Comparison of ENCODE assay signal across 8 cellular contexts in the genomic region with DNA sequence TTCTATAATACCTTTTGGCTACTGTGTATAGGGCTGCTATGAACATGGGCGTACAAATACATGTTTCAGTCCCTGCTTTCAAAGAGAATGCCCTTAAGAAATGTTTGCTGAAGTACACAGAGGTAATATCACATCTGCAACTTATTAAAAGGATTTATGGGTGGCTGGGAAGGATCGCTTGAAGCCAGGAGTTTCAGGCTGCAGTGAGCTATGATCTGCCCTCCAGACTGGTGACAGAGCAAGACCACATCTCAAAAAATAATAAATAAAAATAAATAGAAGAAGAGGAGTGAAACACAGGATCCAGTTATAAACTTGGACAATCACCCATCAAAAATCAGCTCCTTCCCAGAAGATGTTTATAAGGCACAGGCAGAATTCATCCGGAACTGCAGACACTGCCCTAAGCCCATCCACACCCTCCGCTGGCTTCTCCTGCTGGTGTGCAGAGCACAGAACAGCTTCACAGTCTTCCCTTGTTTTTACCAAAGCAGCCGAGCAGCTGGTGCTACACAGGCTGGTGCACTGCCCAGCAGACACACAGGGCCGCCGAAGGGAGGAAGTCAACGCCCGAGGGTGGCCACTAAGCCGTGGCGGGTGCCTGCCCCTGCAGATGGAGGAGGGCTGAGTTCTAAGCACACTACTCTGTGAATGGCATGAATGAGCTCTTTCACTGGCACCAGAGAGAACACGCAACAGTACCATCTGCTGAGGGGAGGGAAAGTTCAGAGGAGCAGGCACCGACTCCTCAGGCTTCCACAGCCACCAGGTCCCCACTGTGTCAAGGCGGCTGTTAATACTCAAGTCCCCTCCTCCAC. TPM values are rescaled to one million over a fixed set of nuclear protein-coding genes. Genes with fewer than 3 reads are reported as not detected.
DNase-seq lines count a peak whose midpoint lies in the region; ATAC-seq and TF ChIP-seq lines count a peak whose summit lies in the region.

No MANE protein-coding gene starts in this region.

- POLR2A ChIA-PET in MCF 10A (lab: Yijun Ruan, JAX) (interaction anchor here (0.5 to 1.6 kb wide), 3 partner anchors 9 to 83 kb away, joined by 3 to 8 read pairs (median 3); no protein-coding TSS in a partner anchor), SK-N-SH (lab: Yijun Ruan, JAX) (interaction anchor here (0.6 to 3.0 kb wide), 6 partner anchors 8 to 165 kb away, joined by 3 to 15 read pairs (median 8); a partner anchor contains a TSS)

- TF ChIP-seq EP300 in SK-N-SH (IDR thresholded peaks at IDR 0.05; ENCODE audit: borderline replicate concordance in 1 of 2, low read depth in 1 of 2, low read length in 1 of 2): peak in 1 of 2 experiments; percentile 37; a peak in 1 of 4 replicates

- ATAC-seq in GM21381 (IDR thresholded peaks at IDR 0.05; ENCODE audit: unreplicated experiment): no peak
- ATAC-seq in HG03571 (IDR thresholded peaks at IDR 0.05; ENCODE audit: unreplicated experiment): no peak

- H3K36me3 ChIP-seq in breast epithelium (no peaks in the 10 kb centered on the region), SK-N-SH (replicated peaks in 1 of 2; ENCODE audit: control insufficient read depth in 1 of 2, insufficient read depth in 2 of 2, low read length in 1 of 2) (no peaks in the 10 kb centered on the region)

- intact Hi-C loops in breast epithelium (cut with DNase I; ENCODE audit: low total_unique reads) (no loop called here), MCF 10A (cut with micrococcal nuclease) (no loop called here)

- no peaks in the 10 kb centered on the region for H3K27me3 ChIP-seq in breast epithelium
- H3K27me3 ChIP-seq in SK-N-SH (ENCODE audit: insufficient read depth): no peaks in the 10 kb centered on the region

- CTCF ChIA-PET in MCF 10A (lab: Yijun Ruan, JAX): interaction anchor here (0.6 to 1.0 kb wide), 6 partner anchors 9 to 64 kb away, joined by 3 to 5 read pairs (median 3); no protein-coding TSS in a partner anchor
- CTCF ChIA-PET in SK-N-SH (lab: Yijun Ruan, JAX): interaction anchor here (0.6 to 1.9 kb wide), 14 partner anchors 8 to 267 kb away, joined by 3 to 11 read pairs (median 3); no protein-coding TSS in a partner anchor

- peaks cover 13% of the 10 kb centered on the region for H3K36me3 Mint-ChIP-seq in MCF 10A (ENCODE audit: insufficient read depth, unreplicated experiment)

- H3K4me2 ChIP-seq in SK-N-SH: peak overlapping the region; percentile 18; the same call in 1 of the 2 replicates

- H3K9me2 ChIP-seq in SK-N-SH: no peaks in the 10 kb centered on the region

- no peak overlapping the region for H2AFZ ChIP-seq in SK-N-SH (ENCODE audit: low read depth)

- peaks cover 43% of the 10 kb centered on the region for H3K4me1 Mint-ChIP-seq in MCF 10A (ENCODE audit: insufficient read depth, unreplicated experiment)

- no TSS peak for BruUV-seq in MCF 10A (replicated peaks; lab: Mats Ljungman, UMichigan)

- 34% methylated on average over 14 of the region's 14 CpGs for WGBS in SK-N-SH (ENCODE audit: low lambda C conversion rate)

- H3K27ac Mint-ChIP-seq in MCF 10A (ENCODE audit: low read depth, unreplicated experiment): no peak overlapping the region

- DNase-seq in breast epithelium (ENCODE audit: low spot score in 2 of 2) (no peak), MCF 10A (ENCODE audit: unreplicated experiment) (no peak), SK-N-SH (peak; percentile 72), fibroblast of gingiva (ENCODE audit: low read depth) (peak; percentile 54), pons (ENCODE audit: low spot score) (peak; percentile 96), amniotic stem cell (lab: John Stamatoyannopoulos, UW) (no peak)

- H3K4me1 ChIP-seq in breast epithelium: peaks cover 14 to 24% of the 10 kb centered on the region in 2 donors
- H3K4me1 ChIP-seq in SK-N-SH (ENCODE audit: control insufficient read depth in 1 of 2, insufficient read depth in 2 of 2, low read depth in 1 of 2, low read length in 1 of 2): peaks cover 81 to 92% of the 10 kb centered on the region in 2 experiments; a peak in 3 of 4 replicates

- H4K20me1 ChIP-seq in SK-N-SH (ENCODE audit: insufficient read depth): peaks cover 100% of the 10 kb centered on the region

- no peak; the same call in 1 of the 2 replicates for TF ChIP-seq RAD21 in SK-N-SH (IDR thresholded peaks at IDR 0.05; ENCODE audit: low read length)

- peaks cover 100% of the 10 kb centered on the region for H3K79me2 ChIP-seq in SK-N-SH (ENCODE audit: insufficient read depth)

- H3K9me3 Mint-ChIP-seq in MCF 10A (ENCODE audit: unreplicated experiment): no peaks in the 10 kb centered on the region

- peaks cover 4% of the 10 kb centered on the region for H3F3A ChIP-seq in SK-N-SH (replicated peaks; ENCODE audit: insufficient read depth)

- TF ChIP-seq POLR2A in breast epithelium (IDR thresholded peaks at IDR 0.05): no peak

- no peak overlapping the region for H3K4me3 Mint-ChIP-seq in MCF 10A (ENCODE audit: unreplicated experiment)

- TF ChIP-seq CTCF in breast epithelium (IDR thresholded peaks at IDR 0.05) (no peak), MCF 10A (IDR thresholded peaks at IDR 0.05; ENCODE audit: unreplicated experiment) (no peak), SK-N-SH (IDR thresholded peaks at IDR 0.05) (no peak)

- H3K27ac ChIP-seq in breast epithelium (peak overlapping the region; percentile 12 to 33), SK-N-SH (ENCODE audit: low read depth in 2 of 2, low read length in 1 of 2) (peak overlapping the region; percentile 14 to 94; a peak in 3 of 4 replicates)

- H3K9ac ChIP-seq in SK-N-SH: no peak overlapping the region

- H3K27me3 Mint-ChIP-seq in MCF 10A (ENCODE audit: insufficient read depth, unreplicated experiment): no peaks in the 10 kb centered on the region

- H3K4me3 ChIP-seq in breast epithelium (peak overlapping the region in 1 of 3 donors; percentile 36), SK-N-SH (ENCODE audit: low read depth in 2 of 2, low read length in 1 of 2) (no peak overlapping the region)

- no peaks in the 10 kb centered on the region for H3K9me3 ChIP-seq in breast epithelium
- H3K9me3 ChIP-seq in SK-N-SH: no peaks in the 10 kb centered on the region

TF ChIP-seq in SK-N-SH, 30 proteins besides CTCF, POLR2A, EP300 and RAD21 (continues in another document):
- TF ChIP-seq GATA2 (CRISPR knock-in tag; IDR thresholded peaks at IDR 0.05) (peak; percentile 17; the same call in 1 of the 2 replicates), RCOR1 (IDR thresholded peaks at IDR 0.05; ENCODE audit: low read length) (peak; percentile 36; the same call in 1 of the 2 replicates), FOSL2 (IDR thresholded peaks at IDR 0.05; ENCODE audit: borderline replicate concordance, low read depth) (no peak), MXI1 (IDR thresholded peaks at IDR 0.05; ENCODE audit: low read depth, low read length) (peak; percentile 31; the same call in 1 of the 2 replicates), FOXM1 (IDR thresholded peaks at IDR 0.05; ENCODE audit: low read depth) (no peak), RFX5 (IDR thresholded peaks at IDR 0.05; ENCODE audit: low read length) (no peak)
- TF ChIP-seq, protein P1, sequence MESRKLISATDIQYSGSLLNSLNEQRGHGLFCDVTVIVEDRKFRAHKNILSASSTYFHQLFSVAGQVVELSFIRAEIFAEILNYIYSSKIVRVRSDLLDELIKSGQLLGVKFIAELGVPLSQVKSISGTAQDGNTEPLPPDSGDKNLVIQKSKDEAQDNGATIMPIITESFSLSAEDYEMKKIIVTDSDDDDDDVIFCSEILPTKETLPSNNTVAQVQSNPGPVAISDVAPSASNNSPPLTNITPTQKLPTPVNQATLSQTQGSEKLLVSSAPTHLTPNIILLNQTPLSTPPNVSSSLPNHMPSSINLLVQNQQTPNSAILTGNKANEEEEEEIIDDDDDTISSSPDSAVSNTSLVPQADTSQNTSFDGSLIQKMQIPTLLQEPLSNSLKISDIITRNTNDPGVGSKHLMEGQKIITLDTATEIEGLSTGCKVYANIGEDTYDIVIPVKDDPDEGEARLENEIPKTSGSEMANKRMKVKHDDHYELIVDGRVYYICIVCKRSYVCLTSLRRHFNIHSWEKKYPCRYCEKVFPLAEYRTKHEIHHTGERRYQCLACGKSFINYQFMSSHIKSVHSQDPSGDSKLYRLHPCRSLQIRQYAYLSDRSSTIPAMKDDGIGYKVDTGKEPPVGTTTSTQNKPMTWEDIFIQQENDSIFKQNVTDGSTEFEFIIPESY (IDR thresholded peaks at IDR 0.05; ENCODE audit: borderline replicate concordance, low read depth): no peak
- TF ChIP-seq, protein P2, sequence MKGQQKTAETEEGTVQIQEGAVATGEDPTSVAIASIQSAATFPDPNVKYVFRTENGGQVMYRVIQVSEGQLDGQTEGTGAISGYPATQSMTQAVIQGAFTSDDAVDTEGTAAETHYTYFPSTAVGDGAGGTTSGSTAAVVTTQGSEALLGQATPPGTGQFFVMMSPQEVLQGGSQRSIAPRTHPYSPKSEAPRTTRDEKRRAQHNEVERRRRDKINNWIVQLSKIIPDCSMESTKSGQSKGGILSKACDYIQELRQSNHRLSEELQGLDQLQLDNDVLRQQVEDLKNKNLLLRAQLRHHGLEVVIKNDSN (IDR thresholded peaks at IDR 0.05; ENCODE audit: borderline replicate concordance, low read depth): no peak

RNA-seq across cellular contexts. Expression of a gene that starts 44.0 kb away (rescaled TPM):
- total RNA-seq in breast epithelium (10 to 100 TPM; 25.6 to 37.5 (median 33.8) TPM), MCF 10A (2022) (167 and 189 TPM in 2 replicates)
- polyA plus RNA-seq in SK-N-SH (2012; rRNA removed): 5.6 and 10.0 TPM in 2 replicates
- 7.0 and 8.3 TPM in 2 replicates for polyA plus RNA-seq in SK-N-SH (2012; cell fraction: cytosol; rRNA removed)
- 19.9 and 22.9 TPM in 2 replicates for polyA plus RNA-seq in SK-N-SH (2012; cell fraction: nucleus; rRNA removed)

RNA-seq across cellular contexts. Expression of a gene that starts 56.1 kb away (rescaled TPM):
- total RNA-seq in breast epithelium (under 1 TPM in 1 of 3 donors, not detected in 2; 0.29 TPM), MCF 10A (2022) (0.96 and 1.1 TPM in 2 replicates)
- polyA plus RNA-seq in SK-N-SH (2012; rRNA removed): 0.15 and 0.28 TPM in 2 replicates
- 0.03 and 0.04 TPM in 2 replicates for polyA plus RNA-seq in SK-N-SH (2012; cell fraction: cytosol; rRNA removed)
- polyA plus RNA-seq in SK-N-SH (2012; cell fraction: nucleus; rRNA removed): 0.65 and 1.2 TPM in 2 replicates

Comparison
In these comparisons a context has a peak if more than half of its experiments do, and no peak if none do; other contexts are left out.
1. DNase-seq: peak in SK-N-SH (single experiment), fibroblast of gingiva (single experiment) and pons (single experiment); none in breast epithelium (0 of 2), MCF 10A (single experiment) and amniotic stem cell (single experiment).